ENCODE assay signal across 8 cellular contexts in the genomic region with DNA sequence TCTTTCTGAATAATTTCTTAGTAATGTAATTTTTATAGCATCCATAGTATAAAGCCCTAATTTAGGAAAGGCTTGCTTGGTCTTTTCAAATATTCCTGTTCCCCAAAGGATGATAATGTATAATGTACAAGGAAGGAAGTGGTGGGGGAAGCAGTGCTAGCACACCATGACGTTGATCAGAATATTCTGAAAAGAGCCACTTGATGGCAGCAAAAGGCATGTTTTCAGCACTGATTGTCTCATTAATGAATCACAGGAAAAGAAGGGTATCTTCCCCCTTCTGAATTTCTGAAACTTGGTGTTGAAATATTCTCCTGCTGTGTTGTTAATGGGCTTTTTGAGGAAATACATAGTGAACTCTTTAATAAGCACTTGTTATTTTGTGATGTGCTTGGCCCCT.
DNase-seq lines count a peak whose midpoint lies in the region; ATAC-seq and TF ChIP-seq lines count a peak whose summit lies in the region.

No MANE protein-coding gene starts in this region.

- DNase-seq in COLO668 (lab: John Stamatoyannopoulos, UW; ENCODE audit: unreplicated experiment) (peak; percentile 2), NCI-H1105 (lab: John Stamatoyannopoulos, UW) (peak; percentile 59), head of caudate nucleus (peak in 25 of 42 donors; percentile 11 to 75 (median 41)), retinal pigment epithelial cell (ENCODE audit: low read depth) (no peak), ureter (ENCODE audit: low spot score) (no peak)

- H3K4me3 ChIP-seq in WI38 (ENCODE audit: low read depth, low read length), result no peak overlapping the region
- no peak overlapping the region for H3K4me3 ChIP-seq in retinal pigment epithelial cell (ENCODE audit: low read length)

- TF ChIP-seq CTCF in WI38 (IDR thresholded peaks at IDR 0.05; ENCODE audit: low read depth, low read length) (0 out of 2 replicates have a peak, but pooled peaks have one; percentile 11), retinal pigment epithelial cell (conservative IDR thresholded peaks at IDR 0.05; ENCODE audit: low read depth, low read length) (peak; percentile 56)

- ATAC-seq in GM18520 (IDR thresholded peaks at IDR 0.05; ENCODE audit: unreplicated experiment), result peak; percentile 89
- ATAC-seq in HG02870 (IDR thresholded peaks at IDR 0.05; ENCODE audit: unreplicated experiment), result peak; percentile 90

- intact Hi-C loops in head of caudate nucleus (cut with DNase I), result loop anchor here (5.0 kb wide), 1 partner anchor 975 kb away; no protein-coding TSS in a partner anchor

Comparison
In these comparisons a context has a peak if more than half of its experiments do, and no peak if none do; other contexts are left out.
1. DNase-seq: peak in COLO668 (single experiment), NCI-H1105 (single experiment) and head of caudate nucleus (25 of 42); none in retinal pigment epithelial cell (single experiment) and ureter (single experiment).